ENCODE assay signal across 1 cellular context in genomic region chr4:39458505-39459300, GRCh38.
TF ChIP-seq lines count a peak whose summit lies in the region.

Gene LIAS, plus strand, starts transcription at chr4:39459056. Its CDS starts 62 bp downstream, at chr4:39459118.
Gene RPL9, minus strand, starts transcription at chr4:39458922. Its CDS starts 483 bp downstream, at chr4:39458439.

TF ChIP-seq in K562, 482 proteins besides CTCF, POLR2A, EP300 and RAD21 (continued from another document and continues in another):
- TF ChIP-seq GMEB1 (CRISPR knock-in tag; IDR thresholded peaks at IDR 0.05), result peak; percentile 100
- TF ChIP-seq HMG20A (CRISPR knock-in tag; conservative IDR thresholded peaks at IDR 0.05), result no peak
- TF ChIP-seq MTA1 (IDR thresholded peaks at IDR 0.05; ENCODE audit: borderline replicate concordance), result peak; percentile 100
- no peak for TF ChIP-seq KDM1A (IDR thresholded peaks at IDR 0.05)
- peak; percentile 64; the same call in 1 of the 2 replicates for TF ChIP-seq AFF4 (CRISPR knock-in tag; IDR thresholded peaks at IDR 0.05)
- TF ChIP-seq FOSL1 (tag; conservative IDR thresholded peaks at IDR 0.05), result no peak
- no peak; the same call in 1 of the 2 replicates for TF ChIP-seq ZBTB43 (CRISPR knock-in tag; IDR thresholded peaks at IDR 0.05)
- no peak for TF ChIP-seq CBX1 (IDR thresholded peaks at IDR 0.05; ENCODE audit: low read depth)
- no peak for TF ChIP-seq SAFB2 (IDR thresholded peaks at IDR 0.05; ENCODE audit: borderline replicate concordance, low read depth, low read length, severe bottlenecking)
- TF ChIP-seq ARID4B (CRISPR knock-in tag; IDR thresholded peaks at IDR 0.05), result peak; percentile 53; the same call in 1 of the 2 replicates
- TF ChIP-seq GTF2A2 (tag; IDR thresholded peaks at IDR 0.05), result 0 out of 2 replicates have a peak, but pooled peaks have one; percentile 40
- TF ChIP-seq ZNF318 (IDR thresholded peaks at IDR 0.05; ENCODE audit: borderline replicate concordance in 1 of 2, low read depth in 1 of 2), result peak in 1 of 2 experiments; percentile 91; a peak in 2 of 4 replicates
- peak in 1 of 2 experiments; percentile 19; a peak in 2 of 4 replicates for TF ChIP-seq ARNT (IDR thresholded peaks at IDR 0.05)
- no peak for TF ChIP-seq HES1 (IDR thresholded peaks at IDR 0.05; ENCODE audit: low read depth)
- no peak for TF ChIP-seq ZNF445 (CRISPR knock-in tag; IDR thresholded peaks at IDR 0.05; ENCODE audit: low read depth)
- TF ChIP-seq IRF2 (CRISPR knock-in tag; IDR thresholded peaks at IDR 0.05), result no peak
- TF ChIP-seq ZNF23 (CRISPR knock-in tag; IDR thresholded peaks at IDR 0.05), result no peak
- TF ChIP-seq E2F1 (CRISPR knock-in tag; IDR thresholded peaks at IDR 0.05), result peak; percentile 6; the same call in 1 of the 2 replicates
- no peak for TF ChIP-seq ZNF232 (CRISPR knock-in tag; IDR thresholded peaks at IDR 0.05)
- no peak for TF ChIP-seq TRIM25 (IDR thresholded peaks at IDR 0.05; ENCODE audit: borderline replicate concordance)
- no peak for TF ChIP-seq SMARCA4 (IDR thresholded peaks at IDR 0.05)
- TF ChIP-seq BMI1 (IDR thresholded peaks at IDR 0.05; ENCODE audit: low read length), result no peak
- TF ChIP-seq HDGF (IDR thresholded peaks at IDR 0.05), result no peak
- no peak for TF ChIP-seq ZNF253 (CRISPR knock-in tag; conservative IDR thresholded peaks at IDR 0.05)
- peak; percentile 67; the same call in 1 of the 2 replicates for TF ChIP-seq MXI1 (IDR thresholded peaks at IDR 0.05; ENCODE audit: low read depth, low read length)
- no peak for TF ChIP-seq BDP1 (IDR thresholded peaks at IDR 0.05; ENCODE audit: insufficient read depth, insufficient read length)
- no peak for TF ChIP-seq ZNF408 (CRISPR knock-in tag; IDR thresholded peaks at IDR 0.05; ENCODE audit: low read depth)
- TF ChIP-seq RBM34 (IDR thresholded peaks at IDR 0.05; ENCODE audit: borderline replicate concordance, insufficient read depth, low read length), result no peak
- peak; percentile 89 for TF ChIP-seq JUND (IDR thresholded peaks at IDR 0.05; ENCODE audit: borderline replicate concordance, low read depth, low read length)
- peak; percentile 90 for TF ChIP-seq JUND (tag; IDR thresholded peaks at IDR 0.05; ENCODE audit: borderline replicate concordance, low read depth, low read length)
- TF ChIP-seq ZNF431 (CRISPR knock-in tag; IDR thresholded peaks at IDR 0.05), result 0 out of 2 replicates have a peak, but pooled peaks have one; percentile 30
- no peak for TF ChIP-seq CHD4 (IDR thresholded peaks at IDR 0.05; ENCODE audit: insufficient read depth, insufficient replicate concordance, low read depth, low read length, poor library complexity, severe bottlenecking)
